ENCODE assay signal across 8 cellular contexts in genomic region chr17:58665946-58666857, GRCh38. TPM values are rescaled to one million over a fixed set of nuclear protein-coding genes. Genes with fewer than 3 reads are reported as not detected.
A peak's percentile ranks its signal among the peaks of the same experiment; 100 is the strongest.
DNase-seq lines count a peak whose midpoint lies in the region; ATAC-seq and TF ChIP-seq lines count a peak whose summit lies in the region.

No MANE protein-coding gene starts in this region.

- BruUV-seq in Panc1 (replicated peaks; lab: Mats Ljungman, UMichigan) = no TSS peak

- no peak overlapping the region for H3K27ac ChIP-seq in Panc1 (ENCODE audit: low read length)

- H3K9me3 ChIP-seq in Panc1 (ENCODE audit: control insufficient read depth, insufficient read depth, low read depth, low read length) = no peaks in the 10 kb centered on the region

- H3K4me3 Mint-ChIP-seq in activated CD4-positive, alpha-beta T cell treated with anti-CD3 and anti-CD28 coated beads for 36 hours = peak overlapping the region; percentile 36
- H3K4me3 Mint-ChIP-seq in stimulated activated memory B cell treated with anti-CD40 and anti-IgM and Interleukin-4, amounts not matched to agents 10 μg/mL and 1 μg/mL and 100 μg/mL, for 72 hours = peak overlapping the region; percentile 65

- in situ Hi-C loops in Panc1 (cut with HindIII; ENCODE audit: low pct_unique_long_range_greater_than_20kb, low sequenced_read_pairs) = no loop called here

- H3K36me3 ChIP-seq in Panc1 (ENCODE audit: control insufficient read depth, insufficient read depth, low read length) = no peaks in the 10 kb centered on the region

- TF ChIP-seq CTCF in Panc1 (IDR thresholded peaks at IDR 0.05) = no peak

- peak overlapping the region; percentile 14 to 52 for H3K4me3 ChIP-seq in Panc1 (ENCODE audit: low read depth in 2 of 2, low read length in 2 of 2)

- H3K4me1 Mint-ChIP-seq in activated CD4-positive, alpha-beta T cell treated with anti-CD3 and anti-CD28 coated beads for 36 hours = peaks cover 9% of the 10 kb centered on the region
- peaks cover 7% of the 10 kb centered on the region for H3K4me1 Mint-ChIP-seq in stimulated activated memory B cell treated with anti-CD40 and anti-IgM and Interleukin-4, amounts not matched to agents 10 μg/mL and 1 μg/mL and 100 μg/mL, for 72 hours

- POLR2A ChIA-PET in activated CD4-positive, alpha-beta T cell treated with anti-CD3 and anti-CD28 coated beads for 36 hours (lab: Charles Lee) = interaction anchor here (1.0 to 2.9 kb wide), 2 partner anchors 8 to 35 kb away, joined by 5 to 10 read pairs; no protein-coding TSS in a partner anchor
- POLR2A ChIA-PET in Panc1 (lab: Charles Lee) = interaction anchor here (1.5 kb wide), 1 partner anchor 34 kb away, joined by 4 read pairs; no protein-coding TSS in a partner anchor

- H3K36me3 Mint-ChIP-seq in activated CD4-positive, alpha-beta T cell treated with anti-CD3 and anti-CD28 coated beads for 36 hours (ENCODE audit: low read depth) = no peaks in the 10 kb centered on the region
- no peaks in the 10 kb centered on the region for H3K36me3 Mint-ChIP-seq in stimulated activated memory B cell treated with anti-CD40 and anti-IgM and Interleukin-4, amounts not matched to agents 10 μg/mL and 1 μg/mL and 100 μg/mL, for 72 hours

- no peaks in the 10 kb centered on the region for H3K9me3 Mint-ChIP-seq in activated CD4-positive, alpha-beta T cell treated with anti-CD3 and anti-CD28 coated beads for 36 hours (ENCODE audit: low read depth)
- H3K9me3 Mint-ChIP-seq in stimulated activated memory B cell treated with anti-CD40 and anti-IgM and Interleukin-4, amounts not matched to agents 10 μg/mL and 1 μg/mL and 100 μg/mL, for 72 hours = no peaks in the 10 kb centered on the region

- intact Hi-C loops in activated CD4-positive, alpha-beta T cell treated with anti-CD3 and anti-CD28 coated beads for 36 hours (cut with DNase I, micrococcal nuclease) = no loop called here
- intact Hi-C loops in Panc1 (cut with micrococcal nuclease; ENCODE audit: unreplicated experiment) = no loop called here

- H3K27ac Mint-ChIP-seq in activated CD4-positive, alpha-beta T cell treated with anti-CD3 and anti-CD28 coated beads for 36 hours = no peak overlapping the region
- no peak overlapping the region for H3K27ac Mint-ChIP-seq in stimulated activated memory B cell treated with anti-CD40 and anti-IgM and Interleukin-4, amounts not matched to agents 10 μg/mL and 1 μg/mL and 100 μg/mL, for 72 hours

- DNase-seq in activated CD4-positive, alpha-beta T cell treated with anti-CD3 and anti-CD28 coated beads for 36 hours = no peak
- no peak for DNase-seq in activated CD4-positive, alpha-beta T cell treated with anti-CD3 and anti-CD28 coated beads, Interleukin-2, amount 50 U/mL, for 1 hour
- no peak for DNase-seq in Panc1 (ENCODE audit: low read depth, low spot score)
- DNase-seq in fibroblast of peridontal ligament (ENCODE audit: extremely low read depth) = peak; percentile 50
- DNase-seq in stimulated activated CD4-positive, alpha-beta T cell treated with anti-CD3 and anti-CD28 coated beads, Interleukin-12 subunit alpha, Interleukin-12 subunit beta, amount 100 ng/mL, for 4 hours = no peak

- peak; percentile 9 for ATAC-seq in activated CD4-positive, alpha-beta T cell treated with anti-CD3 and anti-CD28 coated beads for 36 hours
- ATAC-seq in Panc1 = no peak
- no peak for ATAC-seq in stimulated activated memory B cell treated with anti-CD40 and anti-IgM and Interleukin-4, amounts not matched to agents 10 μg/mL and 1 μg/mL and 100 μg/mL, for 72 hours
- no peak for ATAC-seq in GM18868 (IDR thresholded peaks at IDR 0.05; ENCODE audit: unreplicated experiment)
- ATAC-seq in HG03520 (IDR thresholded peaks at IDR 0.05; ENCODE audit: unreplicated experiment) = no peak

- CTCF ChIA-PET in activated CD4-positive, alpha-beta T cell treated with anti-CD3 and anti-CD28 coated beads for 36 hours (lab: Charles Lee) = no interaction called here
- CTCF ChIA-PET in Panc1 (lab: Charles Lee) = no interaction called here

- H3K27me3 ChIP-seq in Panc1 (ENCODE audit: control insufficient read depth, insufficient read depth, low read length) = no peaks in the 10 kb centered on the region

- peaks cover 2% of the 10 kb centered on the region for H3K27me3 Mint-ChIP-seq in activated CD4-positive, alpha-beta T cell treated with anti-CD3 and anti-CD28 coated beads for 36 hours
- H3K27me3 Mint-ChIP-seq in stimulated activated memory B cell treated with anti-CD40 and anti-IgM and Interleukin-4, amounts not matched to agents 10 μg/mL and 1 μg/mL and 100 μg/mL, for 72 hours = peaks cover 16% of the 10 kb centered on the region

- peaks cover 4% of the 10 kb centered on the region; the same call in 1 of the 2 replicates for H3K4me1 ChIP-seq in Panc1 (ENCODE audit: control insufficient read depth, insufficient read depth, low read length)

RNA-seq across cellular contexts. Expression of gene TEX14, which starts 25.6 kb away (rescaled TPM):
- total RNA-seq in activated CD4-positive, alpha-beta T cell treated with anti-CD3 and anti-CD28 coated beads for 36 hours = under 1 TPM; 0.14 to 0.21 TPM
- not detected for total RNA-seq in Panc1 (2021; ENCODE audit: unreplicated experiment)
- not detected for polyA plus RNA-seq in Panc1 (2012; ENCODE audit: insufficient read length)

RNA-seq across cellular contexts. Expression of gene RAD51C, which starts 26.2 kb away (rescaled TPM):
- total RNA-seq in activated CD4-positive, alpha-beta T cell treated with anti-CD3 and anti-CD28 coated beads for 36 hours = 10 to 100 TPM; 85.4 to 87.2 TPM
- 19.9 TPM for total RNA-seq in Panc1 (2021; ENCODE audit: unreplicated experiment)
- polyA plus RNA-seq in Panc1 (2012; ENCODE audit: insufficient read length) = 10.5 TPM
